Comparison of ENCODE assay signal across 7 cellular contexts in the genomic region with DNA sequence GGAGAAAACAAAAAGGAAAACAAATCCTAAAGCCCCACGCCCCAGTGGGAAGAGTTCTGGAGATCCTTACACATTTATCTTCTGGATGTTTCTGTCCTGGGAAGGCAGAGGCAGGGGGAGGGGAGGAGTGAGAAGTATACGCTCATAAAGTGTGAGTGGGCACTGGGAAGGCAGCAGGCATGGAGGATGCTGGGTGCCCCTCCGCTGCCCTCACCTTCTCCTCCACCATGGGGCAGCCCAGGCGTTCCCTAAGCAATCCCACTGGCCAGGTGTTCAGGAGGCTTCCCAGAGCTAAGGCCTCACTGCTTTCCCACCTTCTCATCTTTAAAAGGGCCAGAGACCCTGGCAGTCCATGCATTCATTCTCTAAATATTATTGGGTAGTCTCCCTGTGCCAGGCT.
"Had no signal": no experiment of that assay in that cellular context is flagged by ENCODE, and none has a peak within 500 bp of the region (broad histone marks: within the 10 kb centered on the region; RNA-seq: fewer than 3 reads in every experiment).

No MANE protein-coding gene starts in this region.

- FAIRE-seq: H1, H54, HepG2 had no signal

- H3K4me3 ChIP-seq: GM23338 had no signal

- ATAC-seq: GM23338, HepG2 had no signal

- DNase-seq: H9, HCEC 1CT had no signal

- H3K27ac ChIP-seq: HL-60 had no signal
